ENCODE assay signal across 21 cellular contexts in the genomic region with DNA sequence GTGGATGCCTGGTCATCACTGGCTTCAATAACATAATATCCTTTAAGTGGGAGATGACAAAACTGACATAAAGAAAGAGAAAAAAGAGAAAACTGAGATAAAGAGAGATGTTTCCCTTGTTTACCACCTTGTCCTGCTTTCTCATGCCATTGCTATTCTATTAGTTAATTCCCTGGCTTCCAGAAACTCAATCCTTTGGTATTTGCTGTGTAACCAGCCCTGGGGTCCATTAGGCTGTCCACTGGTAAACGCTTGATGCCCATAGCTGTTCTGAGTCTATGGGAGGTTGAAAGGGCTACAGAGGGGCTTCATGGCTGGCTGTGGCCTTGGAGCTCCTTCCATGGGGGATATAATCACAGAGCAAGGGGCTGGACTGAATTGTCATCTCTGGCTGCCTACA.
A peak's percentile ranks its signal among the peaks of the same experiment; 100 is the strongest.
DNase-seq lines count a peak whose midpoint lies in the region; ATAC-seq, FAIRE-seq and TF ChIP-seq lines count a peak whose summit lies in the region.
"Had no signal": no experiment of that assay in that cellular context is flagged by ENCODE, and none has a peak within 500 bp of the region (broad histone marks: within the 10 kb centered on the region; RNA-seq: fewer than 3 reads in every experiment).

No MANE protein-coding gene starts in this region.

- no peak overlapping the region for H3K4me3 Mint-ChIP-seq in activated CD8-positive, alpha-beta T cell treated with anti-CD3 and anti-CD28 coated beads, Interleukin-2, amount 10 ng/mL, durations not matched to agents 7 days and 5 days
- H3K4me3 Mint-ChIP-seq: CD8-positive, alpha-beta memory T cell; H9; T-helper 1 cell treated with Interleukin-12 subunit alpha and Interleukin-12 subunit beta and Interleukin-4 antibody, amounts not matched to agents 30 μg/mL and 1 μg/mL, for 36 hours had no signal

- no peak overlapping the region for H2AK9ac ChIP-seq in IMR-90 (replicated peaks; ENCODE audit: low read depth, low read length, poor library complexity)

- H3K4me1 ChIP-seq in IMR-90 (ENCODE audit: control insufficient read depth, insufficient read depth, low read length) (peaks cover 5% of the 10 kb centered on the region; the same call in 1 of the 2 replicates), trophoblast cell (ENCODE audit: control insufficient read depth in 1 of 2, insufficient read depth in 2 of 2, low read length in 2 of 2) (no peaks in the 10 kb centered on the region), Peyer's patch (no peaks in the 10 kb centered on the region), Karpas-422 (ENCODE audit: low read length) (no peaks in the 10 kb centered on the region), upper lobe of left lung (no peaks in the 10 kb centered on the region)
- H3K4me1 ChIP-seq: SJSA1 had no signal

- no peak overlapping the region for H3K27ac Mint-ChIP-seq in activated CD8-positive, alpha-beta T cell treated with anti-CD3 and anti-CD28 coated beads, Interleukin-2, amount 10 ng/mL, durations not matched to agents 7 days and 5 days
- H3K27ac Mint-ChIP-seq: CD8-positive, alpha-beta memory T cell; H9; T-helper 1 cell treated with Interleukin-12 subunit alpha and Interleukin-12 subunit beta and Interleukin-4 antibody, amounts not matched to agents 30 μg/mL and 1 μg/mL, for 36 hours had no signal

- H3K79me1 ChIP-seq in IMR-90 (ENCODE audit: low read depth in 1 of 2, low read length in 2 of 2): no peaks in the 10 kb centered on the region
- H3K79me1 ChIP-seq in trophoblast cell (ENCODE audit: low read length): no peaks in the 10 kb centered on the region

- H3K4me3 ChIP-seq in IMR-90 (ENCODE audit: insufficient read depth, low read depth, low read length): no peak overlapping the region
- H3K4me3 ChIP-seq in bronchial epithelial cell (ENCODE audit: low read depth, low read length): no peak overlapping the region
- no peak overlapping the region for H3K4me3 ChIP-seq in trophoblast cell (ENCODE audit: low read depth, low read length)
- no peak overlapping the region for H3K4me3 ChIP-seq in Peyer's patch
- H3K4me3 ChIP-seq in Karpas-422 (ENCODE audit: low read length): no peak overlapping the region
- H3K4me3 ChIP-seq in upper lobe of left lung: no peak overlapping the region
- H3K4me3 ChIP-seq: SJSA1 had no signal

- BruUV-seq in IMR-90 (replicated peaks; lab: Mats Ljungman, UMichigan): no TSS peak

- H3K27me3 Mint-ChIP-seq in activated CD8-positive, alpha-beta T cell treated with anti-CD3 and anti-CD28 coated beads, Interleukin-2, amount 10 ng/mL, durations not matched to agents 7 days and 5 days (ENCODE audit: low read depth): peaks cover 22% of the 10 kb centered on the region

- no peak for FAIRE-seq in bronchial epithelial cell (lab: Jason Lieb, UNC)

- H3K18ac ChIP-seq in IMR-90 (ENCODE audit: low read depth, low read length) (peak overlapping the region; percentile 59; the same call in 1 of the 2 replicates), trophoblast cell (ENCODE audit: low read length) (no peak overlapping the region)

- no peak overlapping the region for H2BK15ac ChIP-seq in IMR-90 (ENCODE audit: low read depth, low read length)

- H3K27ac ChIP-seq in IMR-90 (ENCODE audit: insufficient read depth, low read length): no peak overlapping the region
- H3K27ac ChIP-seq in trophoblast cell (ENCODE audit: low read depth, low read length): no peak overlapping the region
- no peak overlapping the region for H3K27ac ChIP-seq in Peyer's patch
- H3K27ac ChIP-seq in Karpas-422 (ENCODE audit: low read length): no peak overlapping the region
- H3K27ac ChIP-seq in upper lobe of left lung: no peak overlapping the region
- H3K27ac ChIP-seq: SJSA1 had no signal

- POLR2A ChIA-PET in IMR-90 (lab: Charles Lee; ENCODE audit: unreplicated experiment): no interaction called here
- POLR2A ChIA-PET in activated CD8-positive, alpha-beta T cell treated with anti-CD3 and anti-CD28 coated beads, Interleukin-2, amount 10 ng/mL, durations not matched to agents 7 days and 5 days (lab: Charles Lee): no interaction called here

- H2BK120ac ChIP-seq in IMR-90 (ENCODE audit: low read depth, low read length) (peak overlapping the region; percentile 42), trophoblast cell (ENCODE audit: insufficient read depth, low read length, poor library complexity) (no peak overlapping the region)

- H4K91ac ChIP-seq in IMR-90 (ENCODE audit: insufficient read depth, low read depth, low read length): no peak overlapping the region
- no peak overlapping the region for H4K91ac ChIP-seq in trophoblast cell (ENCODE audit: low read depth, low read length)

- in situ Hi-C loops in IMR-90 (cut with MboI; ENCODE audit: low sequenced_read_pairs): no loop called here

- H4K5ac ChIP-seq in IMR-90 (ENCODE audit: low read depth, low read length): no peak overlapping the region

- H4K8ac ChIP-seq in IMR-90 (ENCODE audit: low read depth in 2 of 2, low read length in 2 of 2) (peak overlapping the region in 1 of 2 experiments; percentile 22; a peak in 1 of 4 replicates), trophoblast cell (ENCODE audit: low read depth, low read length) (no peak overlapping the region)

- TF ChIP-seq CTCF in IMR-90 (conservative IDR thresholded peaks at IDR 0.05; ENCODE audit: low read depth, low read length): no peak
- no peak for TF ChIP-seq CTCF in bronchial epithelial cell (IDR thresholded peaks at IDR 0.05; ENCODE audit: insufficient read depth, low read length, severe bottlenecking)
- TF ChIP-seq CTCF in Peyer's patch (IDR thresholded peaks at IDR 0.05): no peak
- TF ChIP-seq CTCF in upper lobe of left lung (IDR thresholded peaks at IDR 0.05): no peak

- no peaks in the 10 kb centered on the region for H3K9me3 Mint-ChIP-seq in activated CD8-positive, alpha-beta T cell treated with anti-CD3 and anti-CD28 coated beads, Interleukin-2, amount 10 ng/mL, durations not matched to agents 7 days and 5 days (ENCODE audit: insufficient read depth)
- H3K9me3 Mint-ChIP-seq: CD8-positive, alpha-beta memory T cell; H9; T-helper 1 cell treated with Interleukin-12 subunit alpha and Interleukin-12 subunit beta and Interleukin-4 antibody, amounts not matched to agents 30 μg/mL and 1 μg/mL, for 36 hours had no signal

- TF ChIP-seq POLR2A in IMR-90 (IDR thresholded peaks at IDR 0.05; ENCODE audit: low read depth, low read length): no peak
- TF ChIP-seq POLR2A in Peyer's patch (IDR thresholded peaks at IDR 0.05): no peak
- no peak for TF ChIP-seq POLR2A in upper lobe of left lung (IDR thresholded peaks at IDR 0.05)

- no peak overlapping the region for H2AFZ ChIP-seq in IMR-90 (replicated peaks; ENCODE audit: low read length, poor library complexity)
- H2AFZ ChIP-seq in trophoblast cell (ENCODE audit: insufficient read depth, low read length, poor library complexity): no peak overlapping the region
- H2AFZ ChIP-seq in Karpas-422 (ENCODE audit: low read length): no peak overlapping the region

- peak overlapping the region; percentile 8; the same call in 1 of the 2 replicates for H3K4ac ChIP-seq in IMR-90 (ENCODE audit: low read depth, low read length)
- no peak overlapping the region for H3K4ac ChIP-seq in trophoblast cell (ENCODE audit: low read depth, low read length)

- H2AK5ac ChIP-seq in IMR-90 (ENCODE audit: low read depth, low read length) (no peak overlapping the region), trophoblast cell (ENCODE audit: low read length) (no peak overlapping the region)

- no peaks in the 10 kb centered on the region for H3K4me1 Mint-ChIP-seq in activated CD8-positive, alpha-beta T cell treated with anti-CD3 and anti-CD28 coated beads, Interleukin-2, amount 10 ng/mL, durations not matched to agents 7 days and 5 days (ENCODE audit: low read depth)
- H3K4me1 Mint-ChIP-seq: CD8-positive, alpha-beta memory T cell had no signal

- no peak overlapping the region for H3K56ac ChIP-seq in IMR-90 (ENCODE audit: extremely low read depth, insufficient read depth, low read length)

- H3K9me2 ChIP-seq in Karpas-422 (replicated peaks; ENCODE audit: insufficient read depth, low read length): no peaks in the 10 kb centered on the region

- no peaks in the 10 kb centered on the region for H3K36me3 ChIP-seq in IMR-90 (ENCODE audit: control insufficient read depth, insufficient read depth, low read length)
- H3K36me3 ChIP-seq in bronchial epithelial cell (ENCODE audit: control insufficient read depth, insufficient read depth, low read length): no peaks in the 10 kb centered on the region
- no peaks in the 10 kb centered on the region for H3K36me3 ChIP-seq in trophoblast cell (ENCODE audit: control insufficient read depth in 1 of 2, insufficient read depth in 2 of 2, low read length in 2 of 2)
- H3K36me3 ChIP-seq in Peyer's patch: no peaks in the 10 kb centered on the region
- no peaks in the 10 kb centered on the region for H3K36me3 ChIP-seq in Karpas-422 (ENCODE audit: insufficient read depth, low read length)
- no peaks in the 10 kb centered on the region for H3K36me3 ChIP-seq in upper lobe of left lung
- H3K36me3 ChIP-seq: SJSA1 had no signal

- no peaks in the 10 kb centered on the region for H3K9me3 ChIP-seq in IMR-90 (ENCODE audit: control insufficient read depth, insufficient read depth, low read length)
- H3K9me3 ChIP-seq in trophoblast cell (ENCODE audit: insufficient read depth, low read depth, low read length): no peaks in the 10 kb centered on the region
- H3K9me3 ChIP-seq in Peyer's patch: no peaks in the 10 kb centered on the region
- no peaks in the 10 kb centered on the region for H3K9me3 ChIP-seq in Karpas-422 (ENCODE audit: low read length)
- no peaks in the 10 kb centered on the region for H3K9me3 ChIP-seq in upper lobe of left lung
- H3K9me3 ChIP-seq: SJSA1 had no signal

- no peak overlapping the region for H3K9ac ChIP-seq in IMR-90 (ENCODE audit: low read depth, low read length)
- no peak overlapping the region for H3K9ac ChIP-seq in trophoblast cell (ENCODE audit: low read length)
- no peak overlapping the region for H3K9ac ChIP-seq in Karpas-422 (ENCODE audit: low read length)

- H3K4me2 ChIP-seq in IMR-90 (ENCODE audit: low read depth, low read length) (peak overlapping the region; percentile 35; the same call in 1 of the 2 replicates), trophoblast cell (ENCODE audit: low read length) (no peak overlapping the region), Karpas-422 (ENCODE audit: low read depth, low read length, poor library complexity, severe bottlenecking) (no peak overlapping the region)

- peak; percentile 54 for ATAC-seq in IMR-90 (ENCODE audit: low read depth)
- no peak for ATAC-seq in activated CD8-positive, alpha-beta T cell treated with anti-CD3 and anti-CD28 coated beads, Interleukin-2, amount 10 ng/mL, durations not matched to agents 7 days and 5 days
- ATAC-seq in upper lobe of left lung (ENCODE audit: low FRiP score in 2 of 2): no peak
- ATAC-seq: Right ventricle myocardium inferior had no signal

- WGBS in IMR-90 (ENCODE audit: extremely low coverage in 2 of 2, insufficient read length in 1 of 2), 2 experiments: no CpG with 5 or more reads among the region's 1 CpG
- no CpG with 5 or more reads among the region's 1 CpG for WGBS in trophoblast cell (ENCODE audit: extremely low coverage, insufficient coverage, insufficient read length)
- WGBS in upper lobe of left lung, 2 donors: 94 to 100% methylated on average over 1 of the region's 1 CpG

- H3K36me3 Mint-ChIP-seq in activated CD8-positive, alpha-beta T cell treated with anti-CD3 and anti-CD28 coated beads, Interleukin-2, amount 10 ng/mL, durations not matched to agents 7 days and 5 days (ENCODE audit: low read depth): no peaks in the 10 kb centered on the region

- CTCF ChIA-PET in IMR-90 (lab: Yijun Ruan, JAX): no interaction called here
- CTCF ChIA-PET in activated CD8-positive, alpha-beta T cell treated with anti-CD3 and anti-CD28 coated beads, Interleukin-2, amount 10 ng/mL, durations not matched to agents 7 days and 5 days (lab: Charles Lee): interaction anchor here (1.4 kb wide), 1 partner anchor 50 kb away, joined by 7 read pairs; no protein-coding TSS in a partner anchor

- H2BK12ac ChIP-seq in trophoblast cell (ENCODE audit: low read length): no peak overlapping the region

- H3K14ac ChIP-seq in IMR-90 (replicated peaks; ENCODE audit: low read depth, low read length) (no peak overlapping the region), trophoblast cell (ENCODE audit: low read length) (no peak overlapping the region)

- dilution Hi-C loops in IMR-90 (cut with HindIII; ENCODE audit: low sequenced_read_pairs, unreplicated experiment): no loop called here

- H4K20me1 ChIP-seq in IMR-90 (ENCODE audit: insufficient read depth, low read length) (no peaks in the 10 kb centered on the region), Karpas-422 (ENCODE audit: insufficient read depth, low read depth, low read length) (no peaks in the 10 kb centered on the region)

- H3K23ac ChIP-seq in IMR-90 (ENCODE audit: low read depth, low read length) (no peak overlapping the region), trophoblast cell (ENCODE audit: low read length) (no peak overlapping the region)

- peak; percentile 68 for DNase-seq in ELR (ENCODE audit: low read depth)
- DNase-seq in IMR-90: peak; percentile 28
- DNase-seq in bronchial epithelial cell (ENCODE audit: low read depth): peak; percentile 65
- DNase-seq in trophoblast cell: peak; percentile 72 to 88
- no peak for DNase-seq in activated CD8-positive, alpha-beta T cell treated with anti-CD3 and anti-CD28 coated beads, Interleukin-2, amount 10 ng/mL, durations not matched to agents 7 days and 5 days
- DNase-seq in Peyer's patch: no peak
- no peak for DNase-seq in Karpas-422
- no peak for DNase-seq in upper lobe of left lung
- DNase-seq: AML-193; C1 segment of cervical spinal cord; CD8-positive, alpha-beta memory T cell; H9; NCI-H1092; NCI-H1436; NCI-H1930; NCI-H345; NCI-H524; NCI-H82 had no signal

- H3K79me2 ChIP-seq in trophoblast cell (ENCODE audit: control insufficient read depth, insufficient read depth, low read length, poor library complexity) (no peaks in the 10 kb centered on the region), Karpas-422 (ENCODE audit: low read length) (no peaks in the 10 kb centered on the region)

- H2BK5ac ChIP-seq in IMR-90 (ENCODE audit: low read depth, low read length, poor library complexity, severe bottlenecking) (peak overlapping the region; percentile 84), trophoblast cell (ENCODE audit: low read depth, low read length, poor library complexity) (no peak overlapping the region)

- no peak for TF ChIP-seq RAD21 in IMR-90 (IDR thresholded peaks at IDR 0.05; ENCODE audit: low read length)

- intact Hi-C loops in IMR-90 (cut with micrococcal nuclease): no loop called here

- H4K12ac ChIP-seq in trophoblast cell (ENCODE audit: low read depth, low read length): no peak overlapping the region

- H3K27me3 ChIP-seq in IMR-90 (ENCODE audit: control insufficient read depth, insufficient read depth, low read length) (peaks cover 5% of the 10 kb centered on the region), bronchial epithelial cell (ENCODE audit: control insufficient read depth, insufficient read depth, low read length) (no peaks in the 10 kb centered on the region), trophoblast cell (ENCODE audit: insufficient read depth, low read length) (no peaks in the 10 kb centered on the region), Peyer's patch (no peaks in the 10 kb centered on the region), Karpas-422 (ENCODE audit: low read length) (no peaks in the 10 kb centered on the region), upper lobe of left lung (no peaks in the 10 kb centered on the region)
- H3K27me3 ChIP-seq: SJSA1 had no signal

- 0 out of 2 replicates have a peak overlapping the region, but pooled peaks have one; percentile 42 for H2BK20ac ChIP-seq in IMR-90 (ENCODE audit: low read depth, low read length)

- H3K9me1 ChIP-seq in IMR-90 (ENCODE audit: insufficient read depth, low read length): no peaks in the 10 kb centered on the region

- TF ChIP-seq EP300 in upper lobe of left lung (IDR thresholded peaks at IDR 0.05): no peak

Comparison
In these comparisons a context has a peak if more than half of its experiments do, and no peak if none do; other contexts are left out.
1. DNase-seq: peak in ELR (single experiment), IMR-90 (single experiment), bronchial epithelial cell (single experiment) and trophoblast cell (2 of 2); none in activated CD8-positive, alpha-beta T cell treated with anti-CD3 and anti-CD28 coated beads, Interleukin-2, amount 10 ng/mL, durations not matched to agents 7 days and 5 days (single experiment), Peyer's patch (0 of 3), Karpas-422 (single experiment) and upper lobe of left lung (0 of 2).